18 cellular contexts compared by ENCODE assay signal in genomic region chr11:30440510-30440909, GRCh38.
DNase-seq lines count a peak whose midpoint lies in the region; ATAC-seq and TF ChIP-seq lines count a peak whose summit lies in the region.
"Had no signal": no experiment of that assay in that cellular context is flagged by ENCODE, and none has a peak within 500 bp of the region (broad histone marks: within the 10 kb centered on the region; RNA-seq: fewer than 3 reads in every experiment).

No MANE protein-coding gene starts in this region.

- ATAC-seq in Right ventricle myocardium inferior = peak; percentile 67
- ATAC-seq in heart right ventricle = peak in 7 of 8 donors; percentile 38 to 87 (median 84)
- no peak for ATAC-seq in HG03469 (IDR thresholded peaks at IDR 0.05; ENCODE audit: unreplicated experiment)
- ATAC-seq: CD8-positive, alpha-beta T cell had no signal

- no peak overlapping the region for H3K27ac ChIP-seq in left ventricle myocardium inferior (replicated peaks)
- peak overlapping the region in 1 of 10 donors; percentile 2 for H3K27ac ChIP-seq in heart right ventricle
- peak overlapping the region; percentile 4 for H3K27ac ChIP-seq in skeletal muscle tissue (ENCODE audit: low read depth, low read length)
- H3K27ac ChIP-seq: 22Rv1, BLaER1, C4-2B had no signal

- H3K9ac ChIP-seq in skeletal muscle tissue (ENCODE audit: low read depth in 1 of 3, low read length in 3 of 3) = no peak overlapping the region
- H3K9ac ChIP-seq: BLaER1 had no signal

- DNase-seq in Right ventricle myocardium inferior (ENCODE audit: missing footprints) (no peak), left ventricle myocardium inferior (no peak), heart right ventricle (peak in 1 of 2 donors; percentile 16), cardiac septum (ENCODE audit: low spot score) (no peak), UCSD-AML1 (lab: John Stamatoyannopoulos, UW; ENCODE audit: unreplicated experiment) (no peak)
- DNase-seq: Caco-2; CD4-positive, CD25-positive, alpha-beta regulatory T cell; CD8-positive, alpha-beta T cell; DMS153; DND-41; GOT3; HFFc6 had no signal

- 73 to 79% methylated on average over 4 of the region's 4 CpGs for WGBS in heart right ventricle, 2 donors

- TF ChIP-seq CTCF in left ventricle myocardium inferior (IDR thresholded peaks at IDR 0.05; ENCODE audit: borderline replicate concordance) = no peak
- TF ChIP-seq CTCF in heart right ventricle (IDR thresholded peaks at IDR 0.05) = no peak

- H3K27me3 ChIP-seq in left ventricle myocardium inferior (ENCODE audit: low read depth) = no peaks in the 10 kb centered on the region
- H3K27me3 ChIP-seq in heart right ventricle = no peaks in the 10 kb centered on the region
- no peaks in the 10 kb centered on the region for H3K27me3 ChIP-seq in skeletal muscle tissue (ENCODE audit: control insufficient read depth in 3 of 3, insufficient read depth in 3 of 3, low read length in 3 of 3)
- H3K27me3 ChIP-seq: BLaER1 had no signal

- H3K9me3 ChIP-seq in left ventricle myocardium inferior (replicated peaks) (no peaks in the 10 kb centered on the region), heart right ventricle (no peaks in the 10 kb centered on the region), skeletal muscle tissue (ENCODE audit: control insufficient read depth in 3 of 3, low read length in 3 of 3) (no peaks in the 10 kb centered on the region)
- H3K9me3 ChIP-seq: BLaER1, Caco-2, HAP-1 had no signal

- H3K36me3 ChIP-seq in left ventricle myocardium inferior (no peaks in the 10 kb centered on the region), heart right ventricle (no peaks in the 10 kb centered on the region), skeletal muscle tissue (ENCODE audit: control insufficient read depth in 3 of 3, insufficient read depth in 3 of 3, low read length in 3 of 3) (no peaks in the 10 kb centered on the region)
- H3K36me3 ChIP-seq: BLaER1, HAP-1 had no signal

- intact Hi-C loops in Right ventricle myocardium inferior (cut with DNase I) (no loop called here), left ventricle myocardium inferior (cut with micrococcal nuclease) (no loop called here), heart right ventricle (cut with DNase I) (no loop called here), cardiac septum (cut with DNase I) (no loop called here)

- H3K4me1 ChIP-seq in left ventricle myocardium inferior (peaks cover 8% of the 10 kb centered on the region), heart right ventricle (peaks cover 0 to 33% (median 9%) of the 10 kb centered on the region in 9 donors), skeletal muscle tissue (ENCODE audit: control insufficient read depth in 3 of 3, insufficient read depth in 3 of 3, low read length in 3 of 3) (peaks cover 0 to 14% (median 2%) of the 10 kb centered on the region in 3 donors)
- H3K4me1 ChIP-seq: BLaER1, Caco-2 had no signal

- no peak overlapping the region for H3K4me3 ChIP-seq in left ventricle myocardium inferior
- H3K4me3 ChIP-seq in heart right ventricle = no peak overlapping the region
- H3K4me3 ChIP-seq in skeletal muscle tissue (ENCODE audit: low read length in 3 of 3) = no peak overlapping the region
- H3K4me3 ChIP-seq: BLaER1, HAP-1 had no signal
